ENCODE assay signal across 8 cellular contexts in genomic region chr1:174982971-174983689, GRCh38. TPM values are rescaled to one million over a fixed set of nuclear protein-coding genes. Genes with fewer than 3 reads are reported as not detected.
DNase-seq lines count a peak whose midpoint lies in the region; ATAC-seq and TF ChIP-seq lines count a peak whose summit lies in the region.

No MANE protein-coding gene starts in this region.

- no peaks in the 10 kb centered on the region for H3K9me3 Mint-ChIP-seq in activated CD8-positive, alpha-beta T cell treated with anti-CD3 and anti-CD28 coated beads for 36 hours
- no peaks in the 10 kb centered on the region for H3K9me3 Mint-ChIP-seq in type B pancreatic cell

- H3K4me1 Mint-ChIP-seq in activated CD8-positive, alpha-beta T cell treated with anti-CD3 and anti-CD28 coated beads for 36 hours (ENCODE audit: low read depth) = peaks cover 25% of the 10 kb centered on the region
- H3K4me1 Mint-ChIP-seq in type B pancreatic cell (ENCODE audit: unreplicated experiment) = no peaks in the 10 kb centered on the region

- no peak overlapping the region for H3K4me3 Mint-ChIP-seq in activated CD8-positive, alpha-beta T cell treated with anti-CD3 and anti-CD28 coated beads for 36 hours
- H3K4me3 Mint-ChIP-seq in type B pancreatic cell = no peak overlapping the region

- intact Hi-C loops in activated CD8-positive, alpha-beta T cell treated with anti-CD3 and anti-CD28 coated beads for 36 hours (cut with micrococcal nuclease) = no loop called here

- POLR2A ChIA-PET in activated CD8-positive, alpha-beta T cell treated with anti-CD3 and anti-CD28 coated beads for 36 hours (lab: Charles Lee) = no interaction called here

- peaks cover 34% of the 10 kb centered on the region for H3K36me3 Mint-ChIP-seq in activated CD8-positive, alpha-beta T cell treated with anti-CD3 and anti-CD28 coated beads for 36 hours (ENCODE audit: low read depth)
- peaks cover 20% of the 10 kb centered on the region for H3K36me3 Mint-ChIP-seq in type B pancreatic cell

- CTCF ChIA-PET in activated CD8-positive, alpha-beta T cell treated with anti-CD3 and anti-CD28 coated beads for 36 hours (lab: Charles Lee) = interaction anchor here (0.8 to 2.7 kb wide), 19 partner anchors 8 to 720 kb away, joined by 3 to 18 read pairs (median 6); partner anchors contain the start of gene CACYBP

- peak; percentile 71 for TF ChIP-seq CTCF in activated CD8-positive, alpha-beta T cell treated with anti-CD3 and anti-CD28 coated beads for 36 hours (IDR thresholded peaks at IDR 0.05)
- peak; percentile 84 for TF ChIP-seq CTCF in type B pancreatic cell (conservative IDR thresholded peaks at IDR 0.05)

- H3K27ac Mint-ChIP-seq in activated CD8-positive, alpha-beta T cell treated with anti-CD3 and anti-CD28 coated beads for 36 hours = no peak overlapping the region
- H3K27ac Mint-ChIP-seq in type B pancreatic cell = no peak overlapping the region

- no peaks in the 10 kb centered on the region for H3K27me3 Mint-ChIP-seq in activated CD8-positive, alpha-beta T cell treated with anti-CD3 and anti-CD28 coated beads for 36 hours
- no peaks in the 10 kb centered on the region for H3K27me3 Mint-ChIP-seq in type B pancreatic cell

- peak; percentile 13 for ATAC-seq in activated CD8-positive, alpha-beta T cell treated with anti-CD3 and anti-CD28 coated beads for 36 hours

- peak; percentile 55 for DNase-seq in A172 (ENCODE audit: low spot score)
- peak; percentile 36 for DNase-seq in D341Med (ENCODE audit: low spot score)
- peak; percentile 29 for DNase-seq in NCI-H1105 (lab: John Stamatoyannopoulos, UW)
- peak; percentile 52 for DNase-seq in activated CD8-positive, alpha-beta T cell treated with anti-CD3 and anti-CD28 coated beads for 36 hours
- DNase-seq in inferior parietal cortex (ENCODE audit: extremely low spot score) = peak; percentile 78
- no peak for DNase-seq in type B pancreatic cell (ENCODE audit: extremely low spot score, unreplicated experiment)
- no peak for DNase-seq in GM19240 (ENCODE audit: insufficient read length, low spot score)
- DNase-seq in activated CD4-positive, CD25-positive, alpha-beta regulatory T cell treated with anti-CD3 and anti-CD28 coated beads, Interleukin-2, amount 50 U/mL, for 72 hours = no peak

RNA-seq across cellular contexts. Expression of gene CACYBP, which starts 16.6 kb away (rescaled TPM):
- total RNA-seq in A172 (2014; rRNA removed; shearing (Covaris generic)) = 397 and 540 TPM in 2 replicates
- 100 to 1,000 TPM; 307 to 346 TPM for total RNA-seq in activated CD8-positive, alpha-beta T cell treated with anti-CD3 and anti-CD28 coated beads for 36 hours
- total RNA-seq in type B pancreatic cell (ENCODE audit: low replicate concordance) = 117 and 124 TPM in 2 replicates

RNA-seq across cellular contexts. Expression of gene MRPS14, which starts 40.1 kb away (rescaled TPM):
- total RNA-seq in A172 (2014; rRNA removed; shearing (Covaris generic)) = 39.3 and 42.3 TPM in 2 replicates
- 10 to 100 TPM; 42.1 to 45.7 TPM for total RNA-seq in activated CD8-positive, alpha-beta T cell treated with anti-CD3 and anti-CD28 coated beads for 36 hours
- 32.0 and 35.7 TPM in 2 replicates for total RNA-seq in type B pancreatic cell (ENCODE audit: low replicate concordance)

Comparison
In these comparisons a context has a peak if more than half of its experiments do, and no peak if none do; other contexts are left out.
1. DNase-seq: peak in A172 (single experiment), D341Med (single experiment), NCI-H1105 (single experiment), activated CD8-positive, alpha-beta T cell treated with anti-CD3 and anti-CD28 coated beads for 36 hours (single experiment) and inferior parietal cortex (single experiment); none in type B pancreatic cell (single experiment), GM19240 (single experiment) and activated CD4-positive, CD25-positive, alpha-beta regulatory T cell treated with anti-CD3 and anti-CD28 coated beads, Interleukin-2, amount 50 U/mL, for 72 hours (single experiment).